1 cellular context compared by ENCODE assay signal in genomic region chrX:136156560-136157117, GRCh38.
TF ChIP-seq lines count a peak whose summit lies in the region.

No MANE protein-coding gene starts in this region.

TF ChIP-seq in GM23338, 12 proteins besides CTCF, POLR2A, EP300 and RAD21 (continued from another document):
- no peak for TF ChIP-seq ETS1 (IDR thresholded peaks at IDR 0.05)
- no peak for TF ChIP-seq ZNF114 (CRISPR knock-in tag; IDR thresholded peaks at IDR 0.05)
- TF ChIP-seq ZNF331 (CRISPR knock-in tag; IDR thresholded peaks at IDR 0.05; ENCODE audit: low read depth): no peak
- no peak for TF ChIP-seq NANOG (IDR thresholded peaks at IDR 0.05; ENCODE audit: borderline replicate concordance)
- TF ChIP-seq EZH2 (IDR thresholded peaks at IDR 0.05; ENCODE audit: low read depth, unreplicated experiment): no peak
- no peak for TF ChIP-seq JUNB (IDR thresholded peaks at IDR 0.05; ENCODE audit: unreplicated experiment)
- no peak for TF ChIP-seq CREB1 (CRISPR knock-in tag; IDR thresholded peaks at IDR 0.05; ENCODE audit: low read depth)
- no peak for TF ChIP-seq POLR2AphosphoS5 (IDR thresholded peaks at IDR 0.05; ENCODE audit: low read depth)
- TF ChIP-seq STAT1 (IDR thresholded peaks at IDR 0.05; ENCODE audit: unreplicated experiment): no peak
- TF ChIP-seq EZH2phosphoT487 (IDR thresholded peaks at IDR 0.05; ENCODE audit: unreplicated experiment): no peak
- no peak for TF ChIP-seq ZNF462 (CRISPR knock-in tag; IDR thresholded peaks at IDR 0.05)
